In genomic region chr6:139145661-139146060, GRCh38 we compare ENCODE assay signal across 18 cellular contexts. TPM values are rescaled to one million over a fixed set of nuclear protein-coding genes. Genes with fewer than 3 reads are reported as not detected.
DNase-seq lines count a peak whose midpoint lies in the region; ATAC-seq, FAIRE-seq and TF ChIP-seq lines count a peak whose summit lies in the region.
"Had no signal": no experiment of that assay in that cellular context is flagged by ENCODE, and none has a peak within 500 bp of the region (broad histone marks: within the 10 kb centered on the region; RNA-seq: fewer than 3 reads in every experiment).

No MANE protein-coding gene starts in this region.

- peaks cover 87% of the 10 kb centered on the region for H3K4me1 Mint-ChIP-seq in activated naive CD4-positive, alpha-beta T cell treated with anti-CD3 and anti-CD28 coated beads for 36 hours (ENCODE audit: low read depth)
- peaks cover 81% of the 10 kb centered on the region for H3K4me1 Mint-ChIP-seq in activated B cell treated with CpG ODN at 0.5 μM for 24 hours
- H3K4me1 Mint-ChIP-seq in effector memory CD8-positive, alpha-beta T cell (ENCODE audit: low read depth in 2 of 2), result peaks cover 75 to 84% of the 10 kb centered on the region in 2 donors

- no peak overlapping the region for H3K27ac ChIP-seq in small intestine (ENCODE audit: low read depth in 1 of 2, low read length in 1 of 2)
- H3K27ac ChIP-seq: esophagus muscularis mucosa, SK-N-MC had no signal

- H3K9me3 ChIP-seq in small intestine (ENCODE audit: control insufficient read depth, low read depth), result no peaks in the 10 kb centered on the region
- H3K9me3 ChIP-seq: esophagus muscularis mucosa had no signal

- no peak overlapping the region for H3K4me3 ChIP-seq in small intestine (ENCODE audit: low read depth in 1 of 2, low read length in 2 of 2)
- H3K4me3 ChIP-seq: esophagus muscularis mucosa, SK-N-MC had no signal

- POLR2A ChIA-PET in activated B cell treated with CpG ODN at 0.5 μM for 24 hours (lab: Charles Lee), result interaction anchor here (1.2 to 1.6 kb wide), 3 partner anchors 9 to 16 kb away, joined by 4 to 5 read pairs (median 4); partner anchors contain the start of gene HECA

- 68 to 86% (median 75%) methylated on average over 3 of the region's 3 CpGs for WGBS in small intestine, 3 donors

- ATAC-seq in activated B cell treated with CpG ODN at 0.5 μM for 24 hours (ENCODE audit: low read depth) (no peak), GM21423 (IDR thresholded peaks at IDR 0.05; ENCODE audit: unreplicated experiment) (no peak)
- ATAC-seq in effector memory CD8-positive, alpha-beta T cell (replicated peaks), result no peak
- ATAC-seq: left lobe of liver, sciatic nerve had no signal

- peaks cover 28% of the 10 kb centered on the region for H3K36me3 Mint-ChIP-seq in activated naive CD4-positive, alpha-beta T cell treated with anti-CD3 and anti-CD28 coated beads for 36 hours (ENCODE audit: low read depth)
- peaks cover 12% of the 10 kb centered on the region for H3K36me3 Mint-ChIP-seq in activated B cell treated with CpG ODN at 0.5 μM for 24 hours (ENCODE audit: low read depth)
- H3K36me3 Mint-ChIP-seq in effector memory CD8-positive, alpha-beta T cell (ENCODE audit: insufficient read depth), result peaks cover 52% of the 10 kb centered on the region

- H3K36me3 ChIP-seq in small intestine (ENCODE audit: control insufficient read depth in 2 of 2, insufficient read depth in 2 of 2, low read length in 2 of 2), result peaks cover 0 to 2% of the 10 kb centered on the region in 2 donors
- H3K36me3 ChIP-seq: esophagus muscularis mucosa had no signal

- peaks cover 11 to 30% of the 10 kb centered on the region in 2 donors for H3K4me1 ChIP-seq in small intestine (ENCODE audit: control insufficient read depth in 2 of 2, insufficient read depth in 1 of 2, low read depth in 1 of 2, low read length in 1 of 2)

- H3K27ac Mint-ChIP-seq in activated naive CD4-positive, alpha-beta T cell treated with anti-CD3 and anti-CD28 coated beads for 36 hours, result peak overlapping the region; percentile 95
- H3K27ac Mint-ChIP-seq in activated B cell treated with CpG ODN at 0.5 μM for 24 hours, result peak overlapping the region; percentile 54
- peak overlapping the region; percentile 80 to 91 for H3K27ac Mint-ChIP-seq in effector memory CD8-positive, alpha-beta T cell

- peak overlapping the region; percentile 61 for H3K4me3 Mint-ChIP-seq in activated naive CD4-positive, alpha-beta T cell treated with anti-CD3 and anti-CD28 coated beads for 36 hours
- peak overlapping the region; percentile 17 for H3K4me3 Mint-ChIP-seq in activated B cell treated with CpG ODN at 0.5 μM for 24 hours
- H3K4me3 Mint-ChIP-seq in effector memory CD8-positive, alpha-beta T cell, result peak overlapping the region; percentile 88 to 95

- TF ChIP-seq CTCF in activated B cell treated with CpG ODN at 0.5 μM for 24 hours (IDR thresholded peaks at IDR 0.05), result no peak

- intact Hi-C loops in activated naive CD4-positive, alpha-beta T cell treated with anti-CD3 and anti-CD28 coated beads for 36 hours (cut with micrococcal nuclease), result loop anchor here (1.0 to 10.0 kb wide), 8 partner anchors 9 to 1321 kb away; partner anchors contain the start of gene TXLNB
- intact Hi-C loops in activated B cell treated with CpG ODN at 0.5 μM for 24 hours (cut with micrococcal nuclease) (loop anchor here (2.0 kb wide), 1 partner anchor 15 kb away; no protein-coding TSS in a partner anchor), posterior vena cava (cut with DNase I) (no loop called here)

- CTCF ChIA-PET in activated naive CD4-positive, alpha-beta T cell treated with anti-CD3 and anti-CD28 coated beads for 36 hours (lab: Charles Lee), result interaction anchor here (0.9 to 3.6 kb wide), 11 partner anchors 10 to 219 kb away, joined by 3 to 23 read pairs (median 7); partner anchors contain the start of gene HECA
- CTCF ChIA-PET in activated B cell treated with CpG ODN at 0.5 μM for 24 hours (lab: Charles Lee), result interaction anchor here (0.9 to 1.5 kb wide), 3 partner anchors 13 to 74 kb away, joined by 3 to 6 read pairs (median 3); no protein-coding TSS in a partner anchor

- DNase-seq in activated naive CD4-positive, alpha-beta T cell treated with anti-CD3 and anti-CD28 coated beads for 36 hours, result no peak
- no peak for DNase-seq in activated naive CD4-positive, alpha-beta T cell (lab: John Stamatoyannopoulos, UW)
- DNase-seq in activated B cell treated with CpG ODN at 0.5 μM for 24 hours (no peak), small intestine (no peak), posterior vena cava (ENCODE audit: low spot score) (no peak)
- DNase-seq in effector memory CD8-positive, alpha-beta T cell, result no peak
- DNase-seq: Calu3, IMR-90, MM.1S, NCI-H748 treated with DMSO at 0.1 percent for 48 hours had no signal

- H3K9me3 Mint-ChIP-seq in activated naive CD4-positive, alpha-beta T cell treated with anti-CD3 and anti-CD28 coated beads for 36 hours, result no peaks in the 10 kb centered on the region
- H3K9me3 Mint-ChIP-seq in activated B cell treated with CpG ODN at 0.5 μM for 24 hours, result no peaks in the 10 kb centered on the region
- H3K9me3 Mint-ChIP-seq in effector memory CD8-positive, alpha-beta T cell, result no peaks in the 10 kb centered on the region

- no peaks in the 10 kb centered on the region for H3K27me3 Mint-ChIP-seq in activated naive CD4-positive, alpha-beta T cell treated with anti-CD3 and anti-CD28 coated beads for 36 hours (ENCODE audit: low read depth)
- H3K27me3 Mint-ChIP-seq in activated B cell treated with CpG ODN at 0.5 μM for 24 hours, result no peaks in the 10 kb centered on the region
- no peaks in the 10 kb centered on the region for H3K27me3 Mint-ChIP-seq in effector memory CD8-positive, alpha-beta T cell

- FAIRE-seq in small intestine (lab: Jason Lieb, UNC), result no peak
- FAIRE-seq: GM19239, H54, TTC549 had no signal

- no peaks in the 10 kb centered on the region for H3K27me3 ChIP-seq in small intestine (ENCODE audit: control insufficient read depth in 2 of 2, insufficient read depth in 2 of 2, low read length in 2 of 2)
- H3K27me3 ChIP-seq: esophagus muscularis mucosa had no signal

RNA-seq across cellular contexts. Expression of gene HECA, which starts 10.8 kb away (rescaled TPM):
- total RNA-seq in activated naive CD4-positive, alpha-beta T cell treated with anti-CD3 and anti-CD28 coated beads for 36 hours, result 10 to 100 TPM; 61.1 to 61.2 TPM
- 34.9 and 38.3 TPM in 2 replicates for total RNA-seq in activated B cell treated with CpG ODN at 0.5 μM for 24 hours
- polyA plus RNA-seq in small intestine, result 10 to 100 TPM; 11.6 to 17.0 (median 17.0) TPM
- total RNA-seq in posterior vena cava, result 10 to 100 TPM; 23.3 to 40.4 TPM

Comparison
In these comparisons a context has a peak if more than half of its experiments do, and no peak if none do; other contexts are left out.
1. H3K4me3 Mint-ChIP-seq: peak in every context shown above with its lines; median percentile 92 in effector memory CD8-positive, alpha-beta T cell; 61 in activated naive CD4-positive, alpha-beta T cell treated with anti-CD3 and anti-CD28 coated beads for 36 hours; 17 in activated B cell treated with CpG ODN at 0.5 μM for 24 hours.
2. intact Hi-C loops: an anchor here in activated naive CD4-positive, alpha-beta T cell treated with anti-CD3 and anti-CD28 coated beads for 36 hours (1.0 to 10.0 kb wide) and activated B cell treated with CpG ODN at 0.5 μM for 24 hours (2.0 kb wide); none called in posterior vena cava.